In genomic region chr11:1205987-1206331, GRCh38 we compare ENCODE assay signal across 18 cellular contexts. TPM values are rescaled to one million over a fixed set of nuclear protein-coding genes. Genes with fewer than 3 reads are reported as not detected.
A peak's percentile ranks its signal among the peaks of the same experiment; 100 is the strongest.
DNase-seq lines count a peak whose midpoint lies in the region; ATAC-seq and TF ChIP-seq lines count a peak whose summit lies in the region.
"Had no signal": no experiment of that assay in that cellular context is flagged by ENCODE, and none has a peak within 500 bp of the region (broad histone marks: within the 10 kb centered on the region; RNA-seq: fewer than 3 reads in every experiment).

No MANE protein-coding gene starts in this region.

- H3K9me3 Mint-ChIP-seq in type B pancreatic cell (peaks cover 8% of the 10 kb centered on the region), endodermal cell (peaks cover 18% of the 10 kb centered on the region)

- intact Hi-C loops in left cardiac atrium (cut with DNase I) (no loop called here), left ventricle myocardium superior (cut with micrococcal nuclease) (no loop called here), mucosa of descending colon (cut with DNase I, micrococcal nuclease) (loop anchor here in 1 of 2 donors (10.0 kb wide), 1 partner anchor 309 kb away; no protein-coding TSS in a partner anchor)

- H3K36me3 ChIP-seq in Peyer's patch (no peaks in the 10 kb centered on the region), mucosa of descending colon (ENCODE audit: low read depth) (no peaks in the 10 kb centered on the region), endodermal cell (ENCODE audit: control insufficient read depth, insufficient read depth, low read length) (no peaks in the 10 kb centered on the region)
- H3K36me3 ChIP-seq: BE2C had no signal

- H3K4me1 Mint-ChIP-seq in type B pancreatic cell (ENCODE audit: unreplicated experiment) (no peaks in the 10 kb centered on the region), endodermal cell (no peaks in the 10 kb centered on the region)

- peak; percentile 7 for DNase-seq in left cardiac atrium
- DNase-seq in left ventricle myocardium superior = no peak
- peak in 2 of 3 donors; percentile 24 to 26 for DNase-seq in Peyer's patch
- peak in 2 of 3 donors; percentile 19 to 44 for DNase-seq in mucosa of descending colon
- DNase-seq in type B pancreatic cell (ENCODE audit: extremely low spot score, unreplicated experiment) = peak; percentile 62
- DNase-seq in endodermal cell = no peak
- DNase-seq in NCI-H524 treated with DMSO at 0.1 percent for 48 hours (lab: John Stamatoyannopoulos, UW) = no peak
- DNase-seq in GM13976 (ENCODE audit: low spot score) = no peak
- DNase-seq: BE2C; CD8-positive, alpha-beta T cell; GF-D8; IMR-90; NCI-H1930; NCI-H2171; NCI-H446 treated with DMSO at 0.1 percent for 48 hours; NCI-H774 had no signal

- H3K27ac Mint-ChIP-seq in type B pancreatic cell (no peak overlapping the region), endodermal cell (no peak overlapping the region)
- H3K27ac Mint-ChIP-seq: CD8-positive, alpha-beta T cell had no signal

- no peak for TF ChIP-seq CTCF in Peyer's patch (IDR thresholded peaks at IDR 0.05)
- no peak for TF ChIP-seq CTCF in mucosa of descending colon (IDR thresholded peaks at IDR 0.05)
- TF ChIP-seq CTCF in type B pancreatic cell (conservative IDR thresholded peaks at IDR 0.05) = no peak
- TF ChIP-seq CTCF in endodermal cell (conservative IDR thresholded peaks at IDR 0.05) = no peak
- TF ChIP-seq CTCF in GM13976 (IDR thresholded peaks at IDR 0.05; ENCODE audit: borderline replicate concordance, control extremely low read depth, extremely low read depth, insufficient read depth, missing control alignments) = no peak

- no peak overlapping the region for H3K9ac ChIP-seq in endodermal cell (ENCODE audit: extremely low read depth, low read length, poor library complexity, severe bottlenecking)

- 94 to 100% methylated on average over 5 to 8 of the region's 8 CpGs for WGBS in endodermal cell (ENCODE audit: insufficient coverage in 1 of 2, insufficient read length in 1 of 2), 2 experiments

- peaks cover 0 to 11% (median 0%) of the 10 kb centered on the region in 4 donors for H3K9me3 ChIP-seq in Peyer's patch
- H3K9me3 ChIP-seq in mucosa of descending colon = peaks cover 1% of the 10 kb centered on the region
- peaks cover 6% of the 10 kb centered on the region for H3K9me3 ChIP-seq in endodermal cell (ENCODE audit: control insufficient read depth, low read length)
- H3K9me3 ChIP-seq: BE2C had no signal

- H3K27me3 ChIP-seq in Peyer's patch (no peaks in the 10 kb centered on the region), endodermal cell (ENCODE audit: control insufficient read depth, insufficient read depth, low read length, poor library complexity, severe bottlenecking) (no peaks in the 10 kb centered on the region)
- H3K27me3 ChIP-seq: BE2C had no signal

- H3K4me3 Mint-ChIP-seq in type B pancreatic cell (no peak overlapping the region), endodermal cell (no peak overlapping the region)
- H3K4me3 Mint-ChIP-seq: CD8-positive, alpha-beta T cell had no signal

- no peak overlapping the region for H3K27ac ChIP-seq in Peyer's patch
- H3K27ac ChIP-seq in endodermal cell (ENCODE audit: low read depth, low read length) = no peak overlapping the region

- in situ Hi-C loops in GM13976 (cut with MboI; ENCODE audit: low sequenced_read_pairs, unreplicated experiment) = no loop called here

- ATAC-seq in left cardiac atrium = no peak
- no peak for ATAC-seq in left ventricle myocardium superior
- no peak for ATAC-seq in mucosa of descending colon
- ATAC-seq: CD8-positive, alpha-beta T cell had no signal

- no peak for TF ChIP-seq POLR2A in Peyer's patch (IDR thresholded peaks at IDR 0.05)

- H3K36me3 Mint-ChIP-seq in type B pancreatic cell = no peaks in the 10 kb centered on the region
- no peaks in the 10 kb centered on the region for H3K36me3 Mint-ChIP-seq in endodermal cell (ENCODE audit: low read depth)
- H3K36me3 Mint-ChIP-seq: CD8-positive, alpha-beta T cell had no signal

- H3K4me3 ChIP-seq in Peyer's patch (no peak overlapping the region), mucosa of descending colon (no peak overlapping the region), endodermal cell (ENCODE audit: low read length) (no peak overlapping the region)

- H3K27me3 Mint-ChIP-seq in type B pancreatic cell = peaks cover 7% of the 10 kb centered on the region
- peaks cover 1% of the 10 kb centered on the region for H3K27me3 Mint-ChIP-seq in endodermal cell (ENCODE audit: insufficient read depth)

- H3K4me1 ChIP-seq in Peyer's patch (peaks cover 0 to 3% (median 0%) of the 10 kb centered on the region in 4 donors), mucosa of descending colon (ENCODE audit: low read depth) (peaks cover 15% of the 10 kb centered on the region), endodermal cell (ENCODE audit: control insufficient read depth, insufficient read depth, low read length) (no peaks in the 10 kb centered on the region)
- H3K4me1 ChIP-seq: BE2C had no signal

RNA-seq across cellular contexts. Expression of gene MUC5B, which starts 16.9 kb away (rescaled TPM):
- total RNA-seq in left cardiac atrium (not detected), left ventricle myocardium superior (not detected), Peyer's patch (10 to 100 TPM in 2 of 4 donors, 1 to 10 TPM in 1, under 1 TPM in 1; 0.18 to 25.6 (median 10.5) TPM), mucosa of descending colon (100 to 1,000 TPM; 133 to 431 (median 135) TPM), type B pancreatic cell (ENCODE audit: low replicate concordance) (0.48 and 2.0 TPM in 2 replicates), endodermal cell (not detected)
- 0.04 TPM for polyA plus RNA-seq in endodermal cell (2013, experiment 1 of 2)
- 0.04 TPM for polyA plus RNA-seq in endodermal cell (2013, experiment 2 of 2)
- total RNA-seq: CD8-positive, alpha-beta T cell; IMR-90; LHCN-M2 had no signal
- polyA plus RNA-seq: AG04450, IMR-90 had no signal

RNA-seq across cellular contexts. Expression of gene MUC5AC, which starts 48.2 kb away (rescaled TPM):
- total RNA-seq in left cardiac atrium (not detected), left ventricle myocardium superior (not detected), Peyer's patch (not detected), mucosa of descending colon (under 1 TPM in 2 of 3 donors, not detected in 1; 0.03 to 0.63 TPM), type B pancreatic cell (ENCODE audit: low replicate concordance) (0.10 and 1.4 TPM in 2 replicates), endodermal cell (not detected)
- polyA plus RNA-seq in endodermal cell (2013, experiment 1 of 2) = not detected
- not detected for polyA plus RNA-seq in endodermal cell (2013, experiment 2 of 2)
- total RNA-seq: CD8-positive, alpha-beta T cell; IMR-90; LHCN-M2 had no signal

Comparison
In these comparisons a context has a peak if more than half of its experiments do, and no peak if none do; other contexts are left out.
1. DNase-seq: peak in left cardiac atrium (single experiment), Peyer's patch (2 of 3), mucosa of descending colon (2 of 3) and type B pancreatic cell (single experiment); none in left ventricle myocardium superior (single experiment), endodermal cell (single experiment), NCI-H524 treated with DMSO at 0.1 percent for 48 hours (single experiment) and GM13976 (single experiment).
2. RNA of gene MUC5B, which starts 16.9 kb away (total RNA-seq): 133 to 431 TPM in mucosa of descending colon; 0.18 to 25.6 TPM in Peyer's patch, 0.48 to 2.0 TPM in type B pancreatic cell, not detected in endodermal cell, not detected in left cardiac atrium and not detected in left ventricle myocardium superior (single experiment); every median in the first group is over 4 times any median in the second.